Comparison of ENCODE assay signal across 18 cellular contexts in the genomic region with DNA sequence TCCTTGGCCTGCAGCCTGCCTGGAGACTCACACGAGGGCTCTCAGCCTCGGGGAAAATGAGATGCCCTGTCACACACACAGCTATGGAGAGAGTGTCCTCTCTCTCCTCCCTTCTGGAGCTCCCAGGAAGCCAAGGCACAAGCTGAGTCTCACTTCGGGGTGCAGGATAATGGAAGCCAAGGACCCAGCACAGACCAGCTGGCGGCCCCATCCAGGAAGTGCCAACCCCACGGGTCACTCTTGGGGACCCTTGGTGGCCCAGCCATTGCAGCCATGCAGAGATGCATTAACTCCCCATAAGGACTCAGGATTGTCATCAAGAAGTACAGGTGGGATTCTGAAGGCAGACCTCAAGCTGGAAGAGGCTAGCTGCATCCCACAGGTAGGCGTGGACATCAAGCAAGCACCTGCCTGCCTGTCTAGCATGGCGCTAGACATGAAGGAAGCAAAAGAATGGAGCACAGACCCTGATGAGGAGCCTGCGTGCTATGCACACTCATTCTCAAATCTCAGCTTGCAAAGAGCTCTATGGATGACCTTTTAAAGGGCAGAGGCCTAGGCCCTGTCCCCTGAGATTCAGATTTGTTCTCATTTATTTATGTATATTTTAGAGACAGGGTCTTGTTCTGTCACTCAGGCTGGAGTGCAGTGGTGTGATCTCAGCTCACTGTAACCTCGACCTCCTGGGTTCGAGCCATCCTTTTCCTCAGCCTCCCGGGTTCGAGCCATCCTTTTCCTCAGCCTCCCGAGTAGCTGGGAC. TPM values are rescaled to one million over a fixed set of nuclear protein-coding genes. Genes with fewer than 3 reads are reported as not detected.
DNase-seq lines count a peak whose midpoint lies in the region; TF ChIP-seq lines count a peak whose summit lies in the region.
"Had no signal": no experiment of that assay in that cellular context is flagged by ENCODE, and none has a peak within 500 bp of the region (broad histone marks: within the 10 kb centered on the region; RNA-seq: fewer than 3 reads in every experiment).

No MANE protein-coding gene starts in this region.

- H3K9ac ChIP-seq in BLaER1 (no peak overlapping the region), endodermal cell (ENCODE audit: extremely low read depth, low read length, poor library complexity, severe bottlenecking) (no peak overlapping the region), neuronal stem cell (ENCODE audit: low read depth, low read length, poor library complexity) (no peak overlapping the region)

- no peak overlapping the region for H3K27ac Mint-ChIP-seq in endodermal cell
- H3K27ac Mint-ChIP-seq: B cell had no signal

- H4K8ac ChIP-seq in neuronal stem cell (ENCODE audit: low read depth, low read length) = no peak overlapping the region

- H2BK120ac ChIP-seq in neuronal stem cell (ENCODE audit: low read depth, low read length) = peak overlapping the region; percentile 5

- no peaks in the 10 kb centered on the region for H3K36me3 Mint-ChIP-seq in endodermal cell (ENCODE audit: low read depth)
- H3K36me3 Mint-ChIP-seq: CD4-positive, CD25-positive, alpha-beta regulatory T cell had no signal

- no peak overlapping the region for H3K4me3 ChIP-seq in BLaER1
- H3K4me3 ChIP-seq in endodermal cell (ENCODE audit: low read length) = no peak overlapping the region
- H3K4me3 ChIP-seq in neuronal stem cell (ENCODE audit: low read length in 2 of 2) = no peak overlapping the region

- no peaks in the 10 kb centered on the region for H3K27me3 Mint-ChIP-seq in endodermal cell (ENCODE audit: insufficient read depth)
- H3K27me3 Mint-ChIP-seq: B cell had no signal

- H3K4me3 Mint-ChIP-seq in endodermal cell = no peak overlapping the region
- H3K4me3 Mint-ChIP-seq: B cell; CD4-positive, CD25-positive, alpha-beta regulatory T cell had no signal

- peak overlapping the region; percentile 25 for H2AK5ac ChIP-seq in neuronal stem cell (ENCODE audit: low read depth, low read length)

- H3K23ac ChIP-seq in neuronal stem cell (ENCODE audit: low read depth, low read length, poor library complexity) = peak overlapping the region; percentile 12

- H3K9me3 Mint-ChIP-seq in endodermal cell = no peaks in the 10 kb centered on the region
- H3K9me3 Mint-ChIP-seq: CD4-positive, CD25-positive, alpha-beta regulatory T cell had no signal

- no peak overlapping the region for H4K91ac ChIP-seq in neuronal stem cell (ENCODE audit: low read depth, low read length, poor library complexity)

- H3K79me1 ChIP-seq in neuronal stem cell (ENCODE audit: low read depth, low read length) = no peaks in the 10 kb centered on the region

- no peaks in the 10 kb centered on the region for H4K20me1 ChIP-seq in BLaER1

- H2BK12ac ChIP-seq in neuronal stem cell (ENCODE audit: low read length) = no peak overlapping the region

- 89% methylated on average over 7 to 13 of the region's 13 CpGs for WGBS in endodermal cell (ENCODE audit: insufficient coverage in 1 of 2, insufficient read length in 1 of 2), 2 experiments
- no CpG with 5 or more reads among the region's 13 CpGs for WGBS in neuronal stem cell (ENCODE audit: extremely low coverage in 2 of 2, insufficient read length in 2 of 2, insufficient replicate concordance in 1 of 2), 2 donors

- DNase-seq in endodermal cell = peak; percentile 28
- DNase-seq in neuronal stem cell (ENCODE audit: low spot score) = no peak
- DNase-seq in NCI-H1092 treated with DMSO at 0.1 percent for 48 hours (lab: John Stamatoyannopoulos, UW) = no peak
- no peak for DNase-seq in RKO (ENCODE audit: low spot score)
- DNase-seq in NCI-H146 treated with DMSO at 0.1 percent for 48 hours (lab: John Stamatoyannopoulos, UW; ENCODE audit: unreplicated experiment) = no peak
- DNase-seq in activated naive CD4-positive, alpha-beta T cell treated with Interleukin-2 at 50 U/mL for 16 hours = no peak
- DNase-seq: CD4-positive, CD25-positive, alpha-beta regulatory T cell; EL; GF-D8; KBM-7; NCI-H1105; NCI-H146; NCI-H2171; NCI-H524 treated with DMSO at 0.1 percent for 48 hours; OCI-M1 had no signal

- no peak overlapping the region for H2BK5ac ChIP-seq in neuronal stem cell (ENCODE audit: low read length)

- H2BK15ac ChIP-seq in neuronal stem cell (ENCODE audit: low read length) = peak overlapping the region; percentile 38

- no peaks in the 10 kb centered on the region for H3K36me3 ChIP-seq in BLaER1
- no peaks in the 10 kb centered on the region for H3K36me3 ChIP-seq in endodermal cell (ENCODE audit: control insufficient read depth, insufficient read depth, low read length)
- H3K36me3 ChIP-seq in neuronal stem cell (replicated peaks in 1 of 2; ENCODE audit: control insufficient read depth in 2 of 2, insufficient read depth in 2 of 2, low read length in 2 of 2) = no peaks in the 10 kb centered on the region

- H3K14ac ChIP-seq in neuronal stem cell (ENCODE audit: low read length) = no peak overlapping the region

- no peak overlapping the region for H3K4ac ChIP-seq in neuronal stem cell (ENCODE audit: low read length)

- peaks cover 12% of the 10 kb centered on the region for H3K4me1 Mint-ChIP-seq in endodermal cell
- H3K4me1 Mint-ChIP-seq: B cell; CD4-positive, CD25-positive, alpha-beta regulatory T cell had no signal

- no peak overlapping the region for H2AFZ ChIP-seq in neuronal stem cell (ENCODE audit: low read length)

- H3K27ac ChIP-seq in BLaER1 (0 out of 2 replicates have a peak overlapping the region, but pooled peaks have one; percentile 5), angular gyrus (ENCODE audit: low read depth, low read length) (peak overlapping the region; percentile 44), endodermal cell (ENCODE audit: low read depth, low read length) (no peak overlapping the region), neuronal stem cell (replicated peaks; ENCODE audit: low read length) (no peak overlapping the region)

- H3K18ac ChIP-seq in neuronal stem cell (ENCODE audit: low read length) = no peak overlapping the region

- no peak for TF ChIP-seq CTCF in endodermal cell (conservative IDR thresholded peaks at IDR 0.05)

- H3K9me3 ChIP-seq in BLaER1 (peaks cover 6% of the 10 kb centered on the region; the same call in 1 of the 2 replicates), endodermal cell (ENCODE audit: control insufficient read depth, low read length) (no peaks in the 10 kb centered on the region), neuronal stem cell (replicated peaks in 1 of 2; ENCODE audit: control insufficient read depth in 2 of 2, insufficient read depth in 1 of 2, low read depth in 1 of 2, low read length in 2 of 2) (no peaks in the 10 kb centered on the region)

- H3K4me2 ChIP-seq in BLaER1 (no peak overlapping the region), neuronal stem cell (ENCODE audit: insufficient read depth, low read length, poor library complexity, severe bottlenecking) (no peak overlapping the region)

- no peaks in the 10 kb centered on the region for H3K27me3 ChIP-seq in BLaER1
- no peaks in the 10 kb centered on the region for H3K27me3 ChIP-seq in endodermal cell (ENCODE audit: control insufficient read depth, insufficient read depth, low read length, poor library complexity, severe bottlenecking)
- no peaks in the 10 kb centered on the region for H3K27me3 ChIP-seq in neuronal stem cell (ENCODE audit: control insufficient read depth in 3 of 3, insufficient read depth in 3 of 3, low read depth in 1 of 3, low read length in 3 of 3)

- H3K4me1 ChIP-seq in BLaER1 (0 out of 2 replicates have a peak, but pooled peaks cover 9% of the 10 kb centered on the region), endodermal cell (ENCODE audit: control insufficient read depth, insufficient read depth, low read length) (no peaks in the 10 kb centered on the region), neuronal stem cell (ENCODE audit: control insufficient read depth in 2 of 2, insufficient read depth in 1 of 2, low read depth in 1 of 2, low read length in 2 of 2) (peaks cover 2 to 10% of the 10 kb centered on the region in 2 donors)

RNA-seq across cellular contexts. Expression of a gene that starts 49.9 kb away (rescaled TPM):
- 10 to 100 TPM; 41.6 to 45.7 TPM for total RNA-seq in endodermal cell
- polyA plus RNA-seq in endodermal cell (2013, experiment 1 of 2) = 63.2 TPM
- polyA plus RNA-seq in endodermal cell (2013, experiment 2 of 2) = 56.4 TPM
- polyA plus RNA-seq in neuronal stem cell (2013, experiment 1 of 2) = 28.8 TPM
- 29.3 TPM for polyA plus RNA-seq in neuronal stem cell (2013, experiment 2 of 2)

Comparison
In these comparisons a context has a peak if more than half of its experiments do, and no peak if none do; other contexts are left out.
1. H3K27ac ChIP-seq: peak in BLaER1 (single experiment) and angular gyrus (single experiment); none in endodermal cell (single experiment) and neuronal stem cell (single experiment).